1 cellular context compared by ENCODE assay signal in genomic region chr3:149611149-149611548, GRCh38.
TF ChIP-seq lines count a peak whose summit lies in the region.

No MANE protein-coding gene starts in this region.

TF ChIP-seq in endothelial cell of umbilical vein, 7 proteins besides CTCF, POLR2A, EP300 and RAD21 (continued from another document):
- TF ChIP-seq POLR2AphosphoS5 (IDR thresholded peaks at IDR 0.05; ENCODE audit: insufficient read depth, low read depth, low read length) (no peak), JUN (IDR thresholded peaks at IDR 0.05; ENCODE audit: borderline replicate concordance, insufficient read depth, insufficient read length, low read depth) (no peak)
